ENCODE assay signal across 25 cellular contexts in genomic region chr11:132520199-132520598, GRCh38.
"Had no signal": no experiment of that assay in that cellular context is flagged by ENCODE, and none has a peak within 500 bp of the region (broad histone marks: within the 10 kb centered on the region; RNA-seq: fewer than 3 reads in every experiment).

No MANE protein-coding gene starts in this region.

- H3K27me3 ChIP-seq: ascending aorta, brain microvascular endothelial cell, foreskin keratinocyte, heart right ventricle, spleen, testis, transverse colon had no signal

- H3K9me3 ChIP-seq: ascending aorta, heart right ventricle, testis, transverse colon had no signal

- H3K27me3 Mint-ChIP-seq: activated naive CD8-positive, alpha-beta T cell had no signal

- DNase-seq: activated CD4-positive, alpha-beta T cell treated with anti-CD3 and anti-CD28 coated beads for 48 hours; activated CD4-positive, alpha-beta T cell treated with anti-CD3 and anti-CD28 coated beads, Interleukin-2, amount 50 U/mL, for 48 hours; activated CD8-positive, alpha-beta memory T cell treated with anti-CD3 and anti-CD28 coated beads for 24 hours; activated effector memory CD4-positive, alpha-beta T cell treated with Interleukin-2 at 50 U/mL for 16 hours; activated naive CD4-positive, alpha-beta T cell treated with Interleukin-2 at 50 U/mL for 16 hours; brain microvascular endothelial cell; cortex of kidney; heart right ventricle; left ventricle myocardium inferior; mesendoderm; posterior cingulate gyrus; right cardiac atrium; spleen; stimulated activated naive CD4-positive, alpha-beta T cell treated with Interleukin-2 at 50 U/mL for 16 hours; T1000; testis; transverse colon; WERI-Rb-1 had no signal

- H3K27ac Mint-ChIP-seq: activated naive CD8-positive, alpha-beta T cell; nephron had no signal

- H3K4me3 Mint-ChIP-seq: activated naive CD8-positive, alpha-beta T cell; nephron had no signal

- H3K27ac ChIP-seq: ascending aorta, brain microvascular endothelial cell, foreskin keratinocyte, heart right ventricle, left ventricle myocardium inferior, spleen, testis, transverse colon, WERI-Rb-1 had no signal

- H3K36me3 ChIP-seq: ascending aorta, brain microvascular endothelial cell, heart right ventricle, left ventricle myocardium inferior, spleen, transverse colon, WERI-Rb-1 had no signal

- H3K4me3 ChIP-seq: ascending aorta, heart right ventricle, left ventricle myocardium inferior, lung, spleen, testis, transverse colon had no signal

- H3K36me3 Mint-ChIP-seq: activated naive CD8-positive, alpha-beta T cell had no signal

- H3K4me1 Mint-ChIP-seq: nephron had no signal

- ATAC-seq: activated CD4-positive, CD25-positive, alpha-beta regulatory T cell treated with anti-CD3 and anti-CD28 coated beads, Interleukin-2, amount 50 U/mL, for 24 hours; esophagus mucosa; foreskin keratinocyte; heart right ventricle; right cardiac atrium had no signal

- H3K4me1 ChIP-seq: ascending aorta, foreskin keratinocyte, heart right ventricle, left ventricle myocardium inferior, spleen, testis, transverse colon had no signal
